Comparison of ENCODE assay signal across 25 cellular contexts in genomic region chr13:89763011-89763410, GRCh38.
DNase-seq lines count a peak whose midpoint lies in the region; ATAC-seq and TF ChIP-seq lines count a peak whose summit lies in the region.
"Had no signal": no experiment of that assay in that cellular context is flagged by ENCODE, and none has a peak within 500 bp of the region (broad histone marks: within the 10 kb centered on the region; RNA-seq: fewer than 3 reads in every experiment).

No MANE protein-coding gene starts in this region.

- H3K4me1 Mint-ChIP-seq in MCF 10A (ENCODE audit: insufficient read depth, unreplicated experiment) (peaks cover 11% of the 10 kb centered on the region), mesothelial cell of epicardium (no peaks in the 10 kb centered on the region)
- H3K4me1 Mint-ChIP-seq in CD8-positive, alpha-beta T cell (ENCODE audit: low read depth): no peaks in the 10 kb centered on the region
- H3K4me1 Mint-ChIP-seq: B cell; CD8-positive, alpha-beta memory T cell had no signal

- in situ Hi-C loops in astrocyte of the spinal cord (cut with HindIII; ENCODE audit: low sequenced_read_pairs): no loop called here

- no peaks in the 10 kb centered on the region for H3K27me3 ChIP-seq in breast epithelium
- H3K27me3 ChIP-seq in fibroblast of lung (ENCODE audit: control insufficient read depth, insufficient read depth, low read length): no peaks in the 10 kb centered on the region
- no peaks in the 10 kb centered on the region for H3K27me3 ChIP-seq in CD8-positive, alpha-beta T cell (ENCODE audit: insufficient read depth, low read length)

- H3K9ac ChIP-seq in fibroblast of lung (ENCODE audit: insufficient read depth, low read length): no peak overlapping the region
- H3K9ac ChIP-seq: SK-N-SH had no signal

- BruUV-seq in MCF 10A (replicated peaks; lab: Mats Ljungman, UMichigan): no TSS peak

- H3K9me3 Mint-ChIP-seq in MCF 10A (ENCODE audit: unreplicated experiment) (no peaks in the 10 kb centered on the region), mesothelial cell of epicardium (peaks cover under 1% of the 10 kb centered on the region)
- H3K9me3 Mint-ChIP-seq in CD8-positive, alpha-beta T cell: peaks cover 23% of the 10 kb centered on the region

- intact Hi-C loops in MCF 10A (cut with micrococcal nuclease) (no loop called here), breast epithelium (cut with DNase I; ENCODE audit: low total_unique reads) (no loop called here)
- intact Hi-C loops in CD8-positive, alpha-beta T cell (cut with DNase I, micrococcal nuclease): no loop called here

- H3K4me3 ChIP-seq in breast epithelium (no peak overlapping the region), astrocyte of the spinal cord (ENCODE audit: low read depth, low read length) (no peak overlapping the region), fibroblast of lung (replicated peaks in 1 of 4; ENCODE audit: control extremely low read depth in 1 of 4, insufficient read depth in 1 of 4, low read depth in 3 of 4, low read length in 4 of 4) (no peak overlapping the region), retinal pigment epithelial cell (ENCODE audit: low read length) (no peak overlapping the region)
- no peak overlapping the region for H3K4me3 ChIP-seq in CD8-positive, alpha-beta T cell (ENCODE audit: low read depth, low read length)

- TF ChIP-seq CTCF in MCF 10A (IDR thresholded peaks at IDR 0.05; ENCODE audit: unreplicated experiment) (no peak), breast epithelium (IDR thresholded peaks at IDR 0.05) (no peak), astrocyte of the spinal cord (IDR thresholded peaks at IDR 0.05; ENCODE audit: low read depth, low read length) (no peak), fibroblast of lung (conservative IDR thresholded peaks at IDR 0.05 in 1 of 2, IDR thresholded peaks at IDR 0.05 in 1 of 2; ENCODE audit: low read depth in 1 of 2, low read length in 2 of 2) (no peak), retinal pigment epithelial cell (conservative IDR thresholded peaks at IDR 0.05; ENCODE audit: low read depth, low read length) (no peak), mesothelial cell of epicardium (IDR thresholded peaks at IDR 0.05; ENCODE audit: unreplicated experiment) (no peak)
- no peak for TF ChIP-seq CTCF in CD8-positive, alpha-beta T cell (IDR thresholded peaks at IDR 0.05)

- H3K4me3 Mint-ChIP-seq in MCF 10A (ENCODE audit: unreplicated experiment) (no peak overlapping the region), mesothelial cell of epicardium (no peak overlapping the region)
- H3K4me3 Mint-ChIP-seq in CD8-positive, alpha-beta T cell: no peak overlapping the region
- H3K4me3 Mint-ChIP-seq: B cell; CD8-positive, alpha-beta memory T cell had no signal

- DNase-seq in MCF 10A (ENCODE audit: unreplicated experiment) (peak; percentile 37), breast epithelium (ENCODE audit: low spot score in 2 of 2) (no peak), astrocyte of the spinal cord (ENCODE audit: low read depth, low spot score) (peak; percentile 18), fibroblast of lung (ENCODE audit: low read depth in 2 of 2) (peak; percentile 14 to 55), retinal pigment epithelial cell (ENCODE audit: low read depth) (peak; percentile 23), DMS53 (lab: John Stamatoyannopoulos, UW) (no peak), mesothelial cell of epicardium (ENCODE audit: low spot score in 2 of 2, unreplicated experiment in 2 of 2) (no peak)
- DNase-seq in CD8-positive, alpha-beta T cell: no peak
- DNase-seq: CD8-positive, alpha-beta memory T cell; DMS 273 treated with DMSO at 0.1 percent for 48 hours; DMS79 treated with DMSO at 0.1 percent for 48 hours; Karpas-422; NCI-H1092 treated with DMSO at 0.1 percent for 48 hours; NCI-H1436 treated with DMSO at 0.1 percent for 48 hours; NCI-H1930; NCI-H2107; NCI-H446; NCI-H524 treated with DMSO at 0.1 percent for 48 hours; NCI-H82; SIG-M5; SK-N-SH had no signal

- CTCF ChIA-PET in MCF 10A (lab: Yijun Ruan, JAX): no interaction called here
- CTCF ChIA-PET in CD8-positive, alpha-beta T cell (lab: Charles Lee): no interaction called here

- H3K36me3 ChIP-seq in breast epithelium (no peaks in the 10 kb centered on the region), fibroblast of lung (ENCODE audit: control insufficient read depth, insufficient read depth, low read length) (no peaks in the 10 kb centered on the region)
- no peaks in the 10 kb centered on the region for H3K36me3 ChIP-seq in CD8-positive, alpha-beta T cell (ENCODE audit: insufficient read depth, low read length)

- no peaks in the 10 kb centered on the region for H3K9me3 ChIP-seq in breast epithelium
- no peaks in the 10 kb centered on the region for H3K9me3 ChIP-seq in fibroblast of lung (ENCODE audit: control insufficient read depth, insufficient read depth, low read depth, low read length)
- H3K9me3 ChIP-seq in CD8-positive, alpha-beta T cell (ENCODE audit: low read length): peaks cover 3% of the 10 kb centered on the region
- H3K9me3 ChIP-seq: SK-N-SH had no signal

- H4K20me1 ChIP-seq in fibroblast of lung (ENCODE audit: control insufficient read depth, extremely low read depth, insufficient read depth, low read length): no peaks in the 10 kb centered on the region

- no peak overlapping the region for H2AFZ ChIP-seq in fibroblast of lung (ENCODE audit: low read length)

- H3K27me3 Mint-ChIP-seq in MCF 10A (ENCODE audit: insufficient read depth, unreplicated experiment) (no peaks in the 10 kb centered on the region), mesothelial cell of epicardium (ENCODE audit: low read depth) (no peaks in the 10 kb centered on the region)
- H3K27me3 Mint-ChIP-seq in CD8-positive, alpha-beta T cell (ENCODE audit: low read depth): no peaks in the 10 kb centered on the region
- H3K27me3 Mint-ChIP-seq: B cell; CD8-positive, alpha-beta memory T cell had no signal

- ATAC-seq in CD8-positive, alpha-beta T cell: no peak

- H3K4me2 ChIP-seq in fibroblast of lung (ENCODE audit: extremely low read depth, insufficient read depth, low read length): no peak overlapping the region
- H3K4me2 ChIP-seq: SK-N-SH had no signal

- H3K36me3 Mint-ChIP-seq in MCF 10A (ENCODE audit: insufficient read depth, unreplicated experiment) (no peaks in the 10 kb centered on the region), mesothelial cell of epicardium (no peaks in the 10 kb centered on the region)
- H3K36me3 Mint-ChIP-seq in CD8-positive, alpha-beta T cell: no peaks in the 10 kb centered on the region
- H3K36me3 Mint-ChIP-seq: CD8-positive, alpha-beta memory T cell had no signal

- no peak for TF ChIP-seq POLR2A in breast epithelium (IDR thresholded peaks at IDR 0.05)

- no peaks in the 10 kb centered on the region for H3K4me1 ChIP-seq in breast epithelium
- no peaks in the 10 kb centered on the region for H3K4me1 ChIP-seq in fibroblast of lung (ENCODE audit: control insufficient read depth, extremely low read depth, insufficient read depth, low read length)
- no peaks in the 10 kb centered on the region for H3K4me1 ChIP-seq in CD8-positive, alpha-beta T cell (ENCODE audit: insufficient read depth, low read length)

- POLR2A ChIA-PET in MCF 10A (lab: Yijun Ruan, JAX): no interaction called here
- POLR2A ChIA-PET in CD8-positive, alpha-beta T cell (lab: Charles Lee): no interaction called here

- no peak overlapping the region for H3K27ac Mint-ChIP-seq in MCF 10A (ENCODE audit: low read depth, unreplicated experiment)
- no peak overlapping the region for H3K27ac Mint-ChIP-seq in mesothelial cell of epicardium
- H3K27ac Mint-ChIP-seq in CD8-positive, alpha-beta T cell: no peak overlapping the region
- H3K27ac Mint-ChIP-seq: B cell; CD8-positive, alpha-beta memory T cell had no signal

- H3K27ac ChIP-seq in breast epithelium (no peak overlapping the region), fibroblast of lung (ENCODE audit: insufficient read depth, low read length) (no peak overlapping the region)
- no peak overlapping the region for H3K27ac ChIP-seq in CD8-positive, alpha-beta T cell (ENCODE audit: low read depth, low read length)
- H3K27ac ChIP-seq: 22Rv1, C4-2B, HL-60 had no signal

- H3K79me2 ChIP-seq in fibroblast of lung (ENCODE audit: control insufficient read depth, insufficient read depth, low read length): no peaks in the 10 kb centered on the region

Comparison
In these comparisons a context has a peak if more than half of its experiments do, and no peak if none do; other contexts are left out.
1. DNase-seq: peak in MCF 10A (single experiment), astrocyte of the spinal cord (single experiment), fibroblast of lung (2 of 2) and retinal pigment epithelial cell (single experiment); none in breast epithelium (0 of 2), DMS53 (single experiment), mesothelial cell of epicardium (0 of 2) and CD8-positive, alpha-beta T cell (0 of 7).